ENCODE assay signal across 1 cellular context in genomic region chr19:38514812-38515633, GRCh38.
TF ChIP-seq lines count a peak whose summit lies in the region.

No MANE protein-coding gene starts in this region.

TF ChIP-seq in HepG2, 621 proteins besides CTCF, POLR2A, EP300 and RAD21 (continued from another document and continues in another):
- TF ChIP-seq ZBTB33 (CRISPR knock-in tag; IDR thresholded peaks at IDR 0.05) (0 out of 2 replicates have a peak, but pooled peaks have one; percentile 26), PPARG (CRISPR knock-in tag; conservative IDR thresholded peaks at IDR 0.05) (no peak), KMT2A (CRISPR knock-in tag; IDR thresholded peaks at IDR 0.05) (0 out of 2 replicates have a peak, but pooled peaks have one; percentile 32), LCORL (IDR thresholded peaks at IDR 0.05) (no peak), LCORL (CRISPR knock-in tag; IDR thresholded peaks at IDR 0.05) (peak; percentile 35; the same call in 1 of the 2 replicates), POLR2G (IDR thresholded peaks at IDR 0.05; ENCODE audit: low read depth, low read length) (no peak), TGIF2 (CRISPR knock-in tag; IDR thresholded peaks at IDR 0.05) (no peak), CREB3 (CRISPR knock-in tag; IDR thresholded peaks at IDR 0.05) (no peak), ZNF138 (CRISPR knock-in tag; IDR thresholded peaks at IDR 0.05; ENCODE audit: low read depth) (no peak), ZNF768 (CRISPR knock-in tag; IDR thresholded peaks at IDR 0.05) (peak; percentile 46; the same call in 1 of the 2 replicates), KLF16 (CRISPR knock-in tag; IDR thresholded peaks at IDR 0.05) (0 out of 4 replicates have a peak, but pooled peaks of 1 of the 2 experiments have one; percentile 36), ZNF17 (CRISPR knock-in tag; IDR thresholded peaks at IDR 0.05) (no peak), SALL2 (CRISPR knock-in tag; IDR thresholded peaks at IDR 0.05) (no peak), ZNF431 (CRISPR knock-in tag; IDR thresholded peaks at IDR 0.05; ENCODE audit: borderline replicate concordance, low read depth) (no peak), TAF15 (IDR thresholded peaks at IDR 0.05; ENCODE audit: low read depth, low read length, poor library complexity, severe bottlenecking) (peak; percentile 47), RAD51 (IDR thresholded peaks at IDR 0.05; ENCODE audit: borderline replicate concordance) (no peak), TBX3 (IDR thresholded peaks at IDR 0.05; ENCODE audit: borderline replicate concordance) (no peak), ZNF687 (CRISPR knock-in tag; IDR thresholded peaks at IDR 0.05) (peak; percentile 63), PRDM4 (CRISPR knock-in tag; IDR thresholded peaks at IDR 0.05; ENCODE audit: borderline replicate concordance) (no peak), FOSL2 (CRISPR knock-in tag; IDR thresholded peaks at IDR 0.05) (0 out of 2 replicates have a peak, but pooled peaks have one; percentile 22), KMT2B (CRISPR knock-in tag; IDR thresholded peaks at IDR 0.05) (no peak), FOXA1 (IDR thresholded peaks at IDR 0.05) (no peak), FOXA1 (CRISPR knock-in tag; IDR thresholded peaks at IDR 0.05) (no peak), ATM (IDR thresholded peaks at IDR 0.05; ENCODE audit: borderline replicate concordance) (no peak), ZBTB49 (CRISPR knock-in tag; IDR thresholded peaks at IDR 0.05; ENCODE audit: borderline replicate concordance) (no peak), ZBTB7B (CRISPR knock-in tag; IDR thresholded peaks at IDR 0.05) (0 out of 2 replicates have a peak, but pooled peaks have one; percentile 41), HNRNPK (IDR thresholded peaks at IDR 0.05; ENCODE audit: low read depth, low read length, poor library complexity, severe bottlenecking) (peak; percentile 93), SP5 (CRISPR knock-in tag; IDR thresholded peaks at IDR 0.05; ENCODE audit: borderline replicate concordance, low read depth) (0 out of 2 replicates have a peak, but pooled peaks have one; percentile 15), TAF1 (CRISPR knock-in tag; IDR thresholded peaks at IDR 0.05) (no peak), KDM2A (CRISPR knock-in tag; IDR thresholded peaks at IDR 0.05; ENCODE audit: borderline replicate concordance, low read depth) (peak; percentile 42; the same call in 1 of the 2 replicates), NPAS2 (CRISPR knock-in tag; IDR thresholded peaks at IDR 0.05; ENCODE audit: borderline replicate concordance) (no peak), BORCS8-MEF2B (CRISPR knock-in tag; IDR thresholded peaks at IDR 0.05) (peak; percentile 40; the same call in 1 of the 2 replicates), ZNF121 (CRISPR knock-in tag; IDR thresholded peaks at IDR 0.05) (0 out of 2 replicates have a peak, but pooled peaks have one; percentile 37), ZNF260 (CRISPR knock-in tag; IDR thresholded peaks at IDR 0.05; ENCODE audit: borderline replicate concordance, low read depth) (no peak), U2AF1 (optimal IDR thresholded peaks at IDR 0.05; ENCODE audit: low read depth, low read length) (no peak), ZKSCAN1 (IDR thresholded peaks at IDR 0.05; ENCODE audit: low read length) (no peak), NFYB (CRISPR knock-in tag; IDR thresholded peaks at IDR 0.05) (no peak), FOXK1 (CRISPR knock-in tag; IDR thresholded peaks at IDR 0.05; ENCODE audit: borderline replicate concordance, low read depth) (peak; percentile 49; the same call in 1 of the 2 replicates), SOX13 (IDR thresholded peaks at IDR 0.05) (no peak), SOX13 (CRISPR knock-in tag; conservative IDR thresholded peaks at IDR 0.05 in 1 of 2, IDR thresholded peaks at IDR 0.05 in 1 of 2) (0 out of 4 replicates have a peak, but pooled peaks of 1 of the 2 experiments have one; percentile 15), ZNF124 (CRISPR knock-in tag; IDR thresholded peaks at IDR 0.05) (peak; percentile 40; the same call in 1 of the 2 replicates), XRCC5 (optimal IDR thresholded peaks at IDR 0.05; ENCODE audit: low read length) (peak; percentile 53), STAT5B (CRISPR knock-in tag; IDR thresholded peaks at IDR 0.05) (no peak), MYNN (CRISPR knock-in tag; IDR thresholded peaks at IDR 0.05; ENCODE audit: low read depth) (0 out of 2 replicates have a peak, but pooled peaks have one; percentile 63), E2F2 (CRISPR knock-in tag; IDR thresholded peaks at IDR 0.05; ENCODE audit: borderline replicate concordance) (no peak), ZNF556 (CRISPR knock-in tag; IDR thresholded peaks at IDR 0.05; ENCODE audit: borderline replicate concordance) (no peak), NAIF1 (CRISPR knock-in tag; IDR thresholded peaks at IDR 0.05; ENCODE audit: borderline replicate concordance) (no peak), ZBTB38 (CRISPR knock-in tag; IDR thresholded peaks at IDR 0.05) (peak; percentile 71; the same call in 1 of the 2 replicates), ZNF333 (CRISPR knock-in tag; IDR thresholded peaks at IDR 0.05; ENCODE audit: borderline replicate concordance) (no peak), ZNF251 (CRISPR knock-in tag; IDR thresholded peaks at IDR 0.05) (no peak), POGK (CRISPR knock-in tag; conservative IDR thresholded peaks at IDR 0.05) (no peak), ZNF30 (CRISPR knock-in tag; IDR thresholded peaks at IDR 0.05) (no peak)
